ENCODE assay signal across 26 cellular contexts in genomic region chr1:165353731-165354671, GRCh38. TPM values are rescaled to one million over a fixed set of nuclear protein-coding genes. Genes with fewer than 3 reads are reported as not detected.
DNase-seq lines count a peak whose midpoint lies in the region; ATAC-seq and TF ChIP-seq lines count a peak whose summit lies in the region.
"Had no signal": no experiment of that assay in that cellular context is flagged by ENCODE, and none has a peak within 500 bp of the region (broad histone marks: within the 10 kb centered on the region; RNA-seq: fewer than 3 reads in every experiment).

No MANE protein-coding gene starts in this region.

- H3K36me3 Mint-ChIP-seq in brain (no peaks in the 10 kb centered on the region), type B pancreatic cell (peaks cover 3% of the 10 kb centered on the region)
- H3K36me3 Mint-ChIP-seq: immature natural killer cell, memory B cell had no signal

- H3K4me1 Mint-ChIP-seq in stimulated activated naive CD8-positive, alpha-beta T cell treated with anti-CD3 and anti-CD28 coated beads, Interleukin-15, amount 100 ng/mL, for 72 hours, result peaks cover 26% of the 10 kb centered on the region
- peaks cover 41% of the 10 kb centered on the region for H3K4me1 Mint-ChIP-seq in brain
- H3K4me1 Mint-ChIP-seq in type B pancreatic cell (ENCODE audit: unreplicated experiment), result peaks cover 31% of the 10 kb centered on the region
- H3K4me1 Mint-ChIP-seq: immature natural killer cell had no signal

- no peaks in the 10 kb centered on the region for H3K9me3 Mint-ChIP-seq in stimulated activated naive CD8-positive, alpha-beta T cell treated with anti-CD3 and anti-CD28 coated beads, Interleukin-15, amount 100 ng/mL, for 72 hours
- H3K9me3 Mint-ChIP-seq in brain (peaks cover 0 to 2% (median 0%) of the 10 kb centered on the region in 5 experiments), type B pancreatic cell (no peaks in the 10 kb centered on the region)
- H3K9me3 Mint-ChIP-seq: HFFc6, memory B cell had no signal

- H3K4me3 Mint-ChIP-seq in stimulated activated naive CD8-positive, alpha-beta T cell treated with anti-CD3 and anti-CD28 coated beads, Interleukin-15, amount 100 ng/mL, for 72 hours, result peak overlapping the region; percentile 19 to 42
- peak overlapping the region; percentile 49 to 83 (median 79) for H3K4me3 Mint-ChIP-seq in brain
- peak overlapping the region; percentile 80 for H3K4me3 Mint-ChIP-seq in type B pancreatic cell
- H3K4me3 Mint-ChIP-seq: activated CD4-positive, alpha-beta T cell treated with anti-CD3 and anti-CD28 coated beads for 36 hours; HFFc6; immature natural killer cell; memory B cell had no signal

- no peak for DNase-seq in stimulated activated naive CD8-positive, alpha-beta T cell treated with anti-CD3 and anti-CD28 coated beads, Interleukin-15, amount 100 ng/mL, for 72 hours
- DNase-seq in stimulated activated naive CD8-positive, alpha-beta T cell treated with anti-CD3 and anti-CD28 coated beads, Interleukin-15, Interleukin-2, amounts not matched to agents 100 U/mL and 50 U/mL, for 24 hours, result no peak
- peak; percentile 46 for DNase-seq in left kidney (ENCODE audit: low read depth, low spot score)
- no peak for DNase-seq in type B pancreatic cell (ENCODE audit: extremely low spot score, unreplicated experiment)
- DNase-seq in SHP77 treated with DMSO at 0.1 percent for 48 hours (lab: John Stamatoyannopoulos, UW), result no peak
- no peak for DNase-seq in SHP77 (lab: John Stamatoyannopoulos, UW)
- DNase-seq in NCI-H1436 (lab: John Stamatoyannopoulos, UW), result no peak
- DNase-seq: activated CD4-positive, alpha-beta T cell treated with anti-CD3 and anti-CD28 coated beads for 36 hours; adrenal gland; AML-193; cerebellar nuclear complex; HFFc6; immature natural killer cell; NCI-H1930; NCI-H510A treated with DMSO at 0.1 percent for 48 hours; nucleus accumbens; Right ventricle myocardium superior; sigmoid colon; stimulated activated CD4-positive, alpha-beta T cell treated with anti-CD3 and anti-CD28 coated beads, Interleukin-2, amount 100 ng/mL, for 48 hours; T-helper 9 cell; tibial artery had no signal

- no peak for ATAC-seq in stimulated activated naive CD8-positive, alpha-beta T cell treated with anti-CD3 and anti-CD28 coated beads, Interleukin-15, amount 100 ng/mL, for 72 hours
- no peak for ATAC-seq in stimulated activated naive CD8-positive, alpha-beta T cell treated with anti-CD3 and anti-CD28 coated beads, Interleukin-15, Interleukin-2, amounts not matched to agents 100 U/mL and 50 U/mL, for 24 hours
- ATAC-seq: activated CD4-positive, alpha-beta T cell treated with anti-CD3 and anti-CD28 coated beads for 36 hours; HepG2 had no signal

- peak overlapping the region in 1 of 2 donors; percentile 27 for H3K27ac Mint-ChIP-seq in stimulated activated naive CD8-positive, alpha-beta T cell treated with anti-CD3 and anti-CD28 coated beads, Interleukin-15, amount 100 ng/mL, for 72 hours
- H3K27ac Mint-ChIP-seq in brain, result peak overlapping the region in 3 of 5 experiments; percentile 58 to 77 (median 77)
- peak overlapping the region; percentile 25 for H3K27ac Mint-ChIP-seq in type B pancreatic cell
- H3K27ac Mint-ChIP-seq: activated CD4-positive, alpha-beta T cell treated with anti-CD3 and anti-CD28 coated beads for 36 hours; HFFc6; immature natural killer cell; memory B cell had no signal

- TF ChIP-seq CTCF in brain (conservative IDR thresholded peaks at IDR 0.05) (no peak), type B pancreatic cell (conservative IDR thresholded peaks at IDR 0.05) (no peak)

- peaks cover 100% of the 10 kb centered on the region for H3K27me3 Mint-ChIP-seq in stimulated activated naive CD8-positive, alpha-beta T cell treated with anti-CD3 and anti-CD28 coated beads, Interleukin-15, amount 100 ng/mL, for 72 hours
- peaks cover 99% of the 10 kb centered on the region for H3K27me3 Mint-ChIP-seq in brain
- peaks cover 95% of the 10 kb centered on the region for H3K27me3 Mint-ChIP-seq in type B pancreatic cell

RNA-seq across cellular contexts. Expression of gene LMX1A, which starts 2.5 kb away (rescaled TPM):
- polyA plus RNA-seq in brain (ENCODE audit: insufficient read depth, low read depth, low replicate concordance), result not detected
- 13.5 and 34.4 TPM in 2 replicates for total RNA-seq in type B pancreatic cell (ENCODE audit: low replicate concordance)
- total RNA-seq: activated CD4-positive, alpha-beta T cell treated with anti-CD3 and anti-CD28 coated beads for 36 hours; adrenal gland; fibroblast of villous mesenchyme; HFFc6; M059J; Right ventricle myocardium superior had no signal
- polyA plus RNA-seq: HepG2, immature natural killer cell had no signal
